Comparison of ENCODE assay signal across 8 cellular contexts in the genomic region with DNA sequence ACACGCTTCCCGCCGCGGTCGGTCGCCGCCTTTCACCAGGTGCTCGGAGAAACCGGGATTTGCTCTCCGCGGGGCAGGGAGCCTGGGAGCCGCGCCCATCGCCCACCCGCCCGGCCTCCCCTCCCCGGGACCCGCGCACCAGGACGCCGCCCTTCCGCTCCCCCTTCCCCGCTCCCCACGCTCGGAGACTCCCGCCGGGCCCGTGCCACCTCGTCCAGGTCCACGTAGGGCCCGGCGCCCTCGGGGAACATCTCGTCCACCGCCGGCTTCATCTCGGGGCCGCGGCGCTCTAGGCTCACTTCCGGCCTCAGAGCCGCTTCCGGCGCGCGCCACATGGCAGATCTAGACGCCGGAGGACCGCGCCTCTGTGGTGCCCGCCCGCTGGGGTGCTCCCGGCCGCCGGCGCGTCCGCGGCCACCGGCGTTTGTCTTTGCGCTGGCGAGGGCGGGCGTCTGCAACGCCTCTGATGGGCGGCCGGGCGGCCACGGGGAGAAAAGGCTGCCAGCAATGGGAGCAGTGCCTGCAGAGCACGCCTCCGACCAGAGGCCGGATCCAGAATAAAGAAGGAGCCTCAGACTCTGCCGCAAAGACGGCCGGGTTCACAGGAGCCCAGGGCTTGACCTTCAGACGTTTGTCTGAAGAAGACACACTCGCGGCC. TPM values are rescaled to one million over a fixed set of nuclear protein-coding genes. Genes with fewer than 3 reads are reported as not detected.
DNase-seq lines count a peak whose midpoint lies in the region; ATAC-seq and TF ChIP-seq lines count a peak whose summit lies in the region.

COPS9 (minus strand) TSS at position 293 of the 658 bp plus-strand sequence; CDS start at position 272, 21 bp downstream.

- no peaks in the 10 kb centered on the region for H3K27me3 ChIP-seq in right atrium auricular region

- in situ Hi-C loops in GM13976 (cut with MboI; ENCODE audit: low sequenced_read_pairs, unreplicated experiment): loop anchor here (5.0 kb wide), 1 partner anchor 79 kb away; no protein-coding TSS in a partner anchor

- H3K4me3 ChIP-seq in right atrium auricular region (peak within 1 kb of the TSS; percentile 94 to 100), urinary bladder (ENCODE audit: low read depth, low read length) (peak within 1 kb of the TSS; percentile 96)

- intact Hi-C loops in T-helper 2 cell treated with Interferon-gamma antibody and Interleukin-4, amounts not matched to agents 100 ng/mL and 5 ng/mL, for 36 hours (cut with micrococcal nuclease): loop anchor here (1.0 to 5.0 kb wide), 2 partner anchors 111 to 301 kb away; partner anchors contain the start of genes GPC1 and NDUFA10

- peaks cover 0 to 13% of the 10 kb centered on the region in 2 donors for H3K4me1 ChIP-seq in right atrium auricular region
- H3K4me1 ChIP-seq in urinary bladder (ENCODE audit: insufficient read depth): no peaks in the 10 kb centered on the region

- H3K36me3 ChIP-seq in right atrium auricular region: peaks cover 23% of the 10 kb centered on the region
- no peaks in the 10 kb centered on the region for H3K36me3 ChIP-seq in urinary bladder (ENCODE audit: insufficient read depth)

- WGBS in urinary bladder: under 1% methylated on average over 79 of the region's 79 CpGs

- no peaks in the 10 kb centered on the region for H3K9me3 ChIP-seq in right atrium auricular region

- ATAC-seq in HG02840 (IDR thresholded peaks at IDR 0.05; ENCODE audit: low FRiP score, unreplicated experiment): peak; percentile 81

- peak; percentile 97 for DNase-seq in GM13976 (ENCODE audit: low spot score)
- peak; percentile 21 for DNase-seq in NCI-H146 treated with DMSO at 0.1 percent for 48 hours (lab: John Stamatoyannopoulos, UW; ENCODE audit: unreplicated experiment)
- DNase-seq in right atrium auricular region (ENCODE audit: low spot score): peak; percentile 86
- peak; percentile 63 for DNase-seq in pulmonary artery endothelial cell (ENCODE audit: low read depth, low spot score)

- TF ChIP-seq CTCF in GM13976 (IDR thresholded peaks at IDR 0.05; ENCODE audit: borderline replicate concordance, control extremely low read depth, extremely low read depth, insufficient read depth, missing control alignments) (no peak), right atrium auricular region (IDR thresholded peaks at IDR 0.05) (no peak)

- peak within 1 kb of the TSS; percentile 38 for H3K27ac ChIP-seq in angular gyrus (ENCODE audit: low read depth, low read length)
- H3K27ac ChIP-seq in right atrium auricular region: peak within 1 kb of the TSS; percentile 69 to 82
- no peak within 1 kb of the TSS for H3K27ac ChIP-seq in urinary bladder (ENCODE audit: low read depth)

RNA-seq across cellular contexts. Expression of gene COPS9, which starts in this region (rescaled TPM):
- 103 and 122 TPM in 2 replicates for total RNA-seq in T-helper 2 cell treated with Interferon-gamma antibody and Interleukin-4, amounts not matched to agents 100 ng/mL and 5 ng/mL, for 36 hours
- total RNA-seq in right atrium auricular region (100 to 1,000 TPM; 232 to 243 TPM), pulmonary artery endothelial cell (115 and 139 TPM in 2 replicates), urinary bladder (53.5 TPM)
- polyA plus RNA-seq in urinary bladder: 217 TPM

Comparison
In these comparisons a context has a peak if more than half of its experiments do, and no peak if none do; other contexts are left out.
1. DNase-seq: peak in every context shown above with its lines; median percentile 97 in GM13976; 86 in right atrium auricular region; 63 in pulmonary artery endothelial cell; 21 in NCI-H146 treated with DMSO at 0.1 percent for 48 hours.